Comparison of ENCODE assay signal across 24 cellular contexts in genomic region chr17:45977506-45977824, GRCh38. TPM values are rescaled to one million over a fixed set of nuclear protein-coding genes. Genes with fewer than 3 reads are reported as not detected.
"Had no signal": no experiment of that assay in that cellular context is flagged by ENCODE, and none has a peak within 500 bp of the region (broad histone marks: within the 10 kb centered on the region; RNA-seq: fewer than 3 reads in every experiment).

No MANE protein-coding gene starts in this region.

- H3K27me3 ChIP-seq: adrenal gland, breast epithelium, Peyer's patch, SJCRH30 had no signal

- ATAC-seq: activated CD4-positive, CD25-positive, alpha-beta regulatory T cell treated with anti-CD3 and anti-CD28 coated beads, Interleukin-2, amount 50 U/mL, for 24 hours had no signal

- H3K9me3 Mint-ChIP-seq: activated naive CD8-positive, alpha-beta T cell treated with anti-CD3 and anti-CD28 coated beads, Interleukin-2, amount 10 ng/mL, durations not matched to agents 7 days and 5 days had no signal

- H3K9me3 ChIP-seq: adrenal gland, breast epithelium, Peyer's patch, SJCRH30, SK-N-SH had no signal

- H3K27ac ChIP-seq: adrenal gland, breast epithelium, Peyer's patch, RWPE1, SJCRH30, WERI-Rb-1 had no signal

- H3K9ac ChIP-seq: SK-N-SH had no signal

- H3K4me3 Mint-ChIP-seq: activated naive CD8-positive, alpha-beta T cell treated with anti-CD3 and anti-CD28 coated beads, Interleukin-2, amount 10 ng/mL, durations not matched to agents 7 days and 5 days had no signal

- H3K27ac Mint-ChIP-seq: activated naive CD8-positive, alpha-beta T cell treated with anti-CD3 and anti-CD28 coated beads, Interleukin-2, amount 10 ng/mL, durations not matched to agents 7 days and 5 days had no signal

- H3K4me1 ChIP-seq: adrenal gland, breast epithelium, Peyer's patch, SJCRH30 had no signal

- H3K4me3 ChIP-seq: adrenal gland, breast epithelium, Peyer's patch, SJCRH30 had no signal

- DNase-seq: activated CD4-positive, alpha-beta T cell treated with anti-CD3 and anti-CD28 coated beads for 4 hours; activated naive CD4-positive, alpha-beta T cell treated with anti-CD3 and anti-CD28 coated beads, Interleukin-2, amount 50 U/mL, for 16 hours; activated naive CD8-positive, alpha-beta T cell treated with anti-CD3 and anti-CD28 coated beads, Interleukin-2, amount 10 ng/mL, durations not matched to agents 7 days and 5 days; activated T-cell treated with anti-CD3 and anti-CD28 coated beads for 4 hours; adrenal gland; Kasumi-1; KBM-7; NCI-H1092; NCI-H1417; NCI-H1930; NCI-H2171; NCI-H526; Peyer's patch; Right ventricle myocardium superior; SJCRH30; SK-N-SH; T-helper 1 cell; WERI-Rb-1 had no signal

- H3K36me3 ChIP-seq: adrenal gland, breast epithelium, Peyer's patch, SJCRH30, WERI-Rb-1 had no signal

- H3K4me2 ChIP-seq: SK-N-SH had no signal

RNA-seq across cellular contexts. Expression of gene STH, which starts 21.6 kb away (rescaled TPM):
- total RNA-seq: activated naive CD8-positive, alpha-beta T cell treated with anti-CD3 and anti-CD28 coated beads, Interleukin-2, amount 10 ng/mL, durations not matched to agents 7 days and 5 days; adrenal gland; breast epithelium; M059J; NCI-H460; Peyer's patch; Right ventricle myocardium superior; SJCRH30; T-helper 2 cell treated with Interferon-gamma antibody and Interleukin-4, amounts not matched to agents 100 ng/mL and 5 ng/mL, for 36 hours had no signal
- polyA plus RNA-seq: adrenal gland, SK-N-SH had no signal
